In genomic region chr10:17214991-17215781, GRCh38 we compare ENCODE assay signal across 8 cellular contexts. TPM values are rescaled to one million over a fixed set of nuclear protein-coding genes. Genes with fewer than 3 reads are reported as not detected.
DNase-seq lines count a peak whose midpoint lies in the region; ATAC-seq and TF ChIP-seq lines count a peak whose summit lies in the region.

No MANE protein-coding gene starts in this region.

- TF ChIP-seq CTCF in astrocyte of the cerebellum (IDR thresholded peaks at IDR 0.05; ENCODE audit: low read depth, low read length, missing control alignments) (no peak), left lung (IDR thresholded peaks at IDR 0.05) (no peak), GM13977 (IDR thresholded peaks at IDR 0.05; ENCODE audit: extremely low read depth, insufficient read depth, missing control alignments) (no peak)

- intact Hi-C loops in left lung (cut with DNase I), result no loop called here

- H3K79me2 ChIP-seq in ACC112 (ENCODE audit: control insufficient read depth, insufficient read depth, low read length, unreplicated experiment), result peaks cover 12% of the 10 kb centered on the region

- H3K4me3 ChIP-seq in ACC112 (ENCODE audit: low read depth, low read length) (peak overlapping the region; percentile 78), astrocyte of the cerebellum (ENCODE audit: low read depth, low read length) (peak overlapping the region; percentile 18), left lung (no peak overlapping the region)

- no peaks in the 10 kb centered on the region for H3K27me3 ChIP-seq in ACC112 (ENCODE audit: insufficient read depth, low read length)
- no peaks in the 10 kb centered on the region for H3K27me3 ChIP-seq in left lung

- peak overlapping the region; percentile 99 for H3K27ac ChIP-seq in ACC112 (ENCODE audit: low read depth, low read length)
- H3K27ac ChIP-seq in left lung, result peak overlapping the region; percentile 83 to 99

- H2AFZ ChIP-seq in ACC112 (ENCODE audit: low read length, unreplicated experiment), result no peak overlapping the region

- H3K9me3 ChIP-seq in left lung, result no peaks in the 10 kb centered on the region

- H3K36me3 ChIP-seq in ACC112 (ENCODE audit: insufficient read depth, low read length) (no peaks in the 10 kb centered on the region), left lung (no peaks in the 10 kb centered on the region)

- H3K4me1 ChIP-seq in ACC112 (ENCODE audit: control insufficient read depth, insufficient read depth, low read length, unreplicated experiment), result peaks cover 62% of the 10 kb centered on the region
- peaks cover 18 to 57% of the 10 kb centered on the region in 2 donors for H3K4me1 ChIP-seq in left lung

- ATAC-seq in left lung, result peak; percentile 11
- no peak for ATAC-seq in HG02642 (IDR thresholded peaks at IDR 0.05; ENCODE audit: poor library complexity, unreplicated experiment)
- ATAC-seq in GM21528 (IDR thresholded peaks at IDR 0.05; ENCODE audit: low FRiP score, unreplicated experiment), result no peak

- DNase-seq in HK-2 (ENCODE audit: unreplicated experiment) (peak; percentile 27), astrocyte of the cerebellum (ENCODE audit: low read depth) (peak; percentile 98), left lung (no peak), inferior parietal cortex (ENCODE audit: extremely low spot score) (no peak), GM13977 (ENCODE audit: low spot score) (no peak)

- in situ Hi-C loops in astrocyte of the cerebellum (cut with HindIII; ENCODE audit: low sequenced_read_pairs) (loop anchor here (25.0 kb wide), 1 partner anchor 203 kb away; no protein-coding TSS in a partner anchor), GM13977 (cut with MboI; ENCODE audit: low pct_unique_long_range_greater_than_20kb, low sequenced_read_pairs, unreplicated experiment) (no loop called here)

RNA-seq across cellular contexts. Expression of gene VIM, which starts 12.9 kb away (rescaled TPM):
- total RNA-seq in left lung, result 1,000 to 10,000 TPM; 1,589 to 1,774 TPM

RNA-seq across cellular contexts. Expression of gene TRDMT1, which starts 13.7 kb away (rescaled TPM):
- total RNA-seq in left lung, result 10 to 100 TPM in 1 of 2 donors, 1 to 10 TPM in 1; 6.6 to 11.5 TPM

Comparison
In these comparisons a context has a peak if more than half of its experiments do, and no peak if none do; other contexts are left out.
1. H3K4me3 ChIP-seq: peak in ACC112 (single experiment) and astrocyte of the cerebellum (single experiment); none in left lung (0 of 2).
2. DNase-seq: peak in HK-2 (single experiment) and astrocyte of the cerebellum (single experiment); none in left lung (0 of 2), inferior parietal cortex (single experiment) and GM13977 (single experiment).